ENCODE assay signal across 8 cellular contexts in genomic region chr7:17233643-17234397, GRCh38.
DNase-seq lines count a peak whose midpoint lies in the region; ATAC-seq and TF ChIP-seq lines count a peak whose summit lies in the region.

No MANE protein-coding gene starts in this region.

- no peaks in the 10 kb centered on the region for H3K27me3 Mint-ChIP-seq in MCF 10A (ENCODE audit: insufficient read depth, unreplicated experiment)

- TSS peak; percentile 97 for BruUV-seq in MCF 10A (replicated peaks; lab: Mats Ljungman, UMichigan)

- no peaks in the 10 kb centered on the region for H3K36me3 Mint-ChIP-seq in MCF 10A (ENCODE audit: insufficient read depth, unreplicated experiment)

- 62% methylated on average over 4 of the region's 4 CpGs for WGBS in right lobe of liver (ENCODE audit: insufficient coverage, low coverage, low lambda C conversion rate, missing lambda C conversion rate)

- H3K9ac ChIP-seq in skeletal muscle tissue (ENCODE audit: low read depth in 1 of 3, low read length in 3 of 3), result no peak overlapping the region

- TF ChIP-seq POLR2A in right lobe of liver (IDR thresholded peaks at IDR 0.05), result no peak

- in situ Hi-C loops in HAP-1 (cut with MboI; ENCODE audit: low sequenced_read_pairs), result no loop called here

- TF ChIP-seq CTCF in MCF 10A (IDR thresholded peaks at IDR 0.05; ENCODE audit: unreplicated experiment) (no peak), right lobe of liver (IDR thresholded peaks at IDR 0.05) (no peak)

- ATAC-seq in HG03135 (IDR thresholded peaks at IDR 0.05; ENCODE audit: unreplicated experiment), result peak; percentile 38
- ATAC-seq in right lobe of liver, result no peak

- CTCF ChIA-PET in MCF 10A (lab: Yijun Ruan, JAX), result interaction anchor here (0.6 to 1.0 kb wide), 4 partner anchors 243 to 731 kb away, joined by 3 read pairs; no protein-coding TSS in a partner anchor

- H3K9me3 ChIP-seq in skeletal muscle tissue (ENCODE audit: control insufficient read depth in 3 of 3, low read length in 3 of 3) (no peaks in the 10 kb centered on the region), HAP-1 (no peaks in the 10 kb centered on the region), right lobe of liver (no peaks in the 10 kb centered on the region)

- H3K4me1 Mint-ChIP-seq in MCF 10A (ENCODE audit: insufficient read depth, unreplicated experiment), result peaks cover 30% of the 10 kb centered on the region

- H3K27me3 ChIP-seq in skeletal muscle tissue (ENCODE audit: control insufficient read depth in 3 of 3, insufficient read depth in 3 of 3, low read length in 3 of 3) (no peaks in the 10 kb centered on the region), HAP-1 (ENCODE audit: low read depth) (no peaks in the 10 kb centered on the region), right lobe of liver (no peaks in the 10 kb centered on the region)

- peak overlapping the region; percentile 31 for H3K4me3 Mint-ChIP-seq in MCF 10A (ENCODE audit: unreplicated experiment)

- DNase-seq in activated CD8-positive, alpha-beta memory T cell treated with anti-CD3 and anti-CD28 coated beads for 1 hour (ENCODE audit: extremely low read depth in 1 of 2, low read depth in 1 of 2), result peak; percentile 10 to 11
- no peak for DNase-seq in activated CD8-positive, alpha-beta memory T cell treated with anti-CD3 and anti-CD28 coated beads, Interleukin-2, amount 50 U/mL, for 48 hours
- DNase-seq in T-helper 2 cell, result peak in 4 of 5 experiments; percentile 5 to 65 (median 34)
- peak; percentile 3 for DNase-seq in MCF 10A (ENCODE audit: unreplicated experiment)
- DNase-seq in HAP-1 (ENCODE audit: low spot score in 2 of 2), result no peak
- no peak for DNase-seq in right lobe of liver

- POLR2A ChIA-PET in MCF 10A (lab: Yijun Ruan, JAX), result interaction anchor here (0.7 to 1.5 kb wide), 3 partner anchors 9 to 520 kb away, joined by 3 read pairs; partner anchors contain the start of gene AHR

- intact Hi-C loops in MCF 10A (cut with micrococcal nuclease), result loop anchor here (1.0 kb wide), 4 partner anchors 65 to 252 kb away; no protein-coding TSS in a partner anchor
- intact Hi-C loops in right lobe of liver (cut with DNase I), result no loop called here

- H3K27ac Mint-ChIP-seq in MCF 10A (ENCODE audit: low read depth, unreplicated experiment), result peak overlapping the region; percentile 96

- H3K4me3 ChIP-seq in skeletal muscle tissue (ENCODE audit: low read length in 3 of 3) (no peak overlapping the region), HAP-1 (no peak overlapping the region), right lobe of liver (no peak overlapping the region)

- H3K36me3 ChIP-seq in skeletal muscle tissue (ENCODE audit: control insufficient read depth in 3 of 3, insufficient read depth in 3 of 3, low read length in 3 of 3) (no peaks in the 10 kb centered on the region), HAP-1 (replicated peaks) (no peaks in the 10 kb centered on the region), right lobe of liver (no peaks in the 10 kb centered on the region)

- H3K27ac ChIP-seq in skeletal muscle tissue (ENCODE audit: low read depth, low read length) (peak overlapping the region; percentile 36), right lobe of liver (no peak overlapping the region)

- no peaks in the 10 kb centered on the region for H3K9me3 Mint-ChIP-seq in MCF 10A (ENCODE audit: unreplicated experiment)

- no peaks in the 10 kb centered on the region for H3K4me1 ChIP-seq in skeletal muscle tissue (ENCODE audit: control insufficient read depth in 3 of 3, insufficient read depth in 3 of 3, low read length in 3 of 3)
- H3K4me1 ChIP-seq in HAP-1, result no peaks in the 10 kb centered on the region
- peaks cover 0 to 5% (median 0%) of the 10 kb centered on the region in 4 donors for H3K4me1 ChIP-seq in right lobe of liver

Comparison
In these comparisons a context has a peak if more than half of its experiments do, and no peak if none do; other contexts are left out.
1. DNase-seq: peak in activated CD8-positive, alpha-beta memory T cell treated with anti-CD3 and anti-CD28 coated beads for 1 hour (2 of 2), T-helper 2 cell (4 of 5) and MCF 10A (single experiment); none in activated CD8-positive, alpha-beta memory T cell treated with anti-CD3 and anti-CD28 coated beads, Interleukin-2, amount 50 U/mL, for 48 hours (single experiment), HAP-1 (0 of 2) and right lobe of liver (0 of 3).